ENCODE assay signal across 1 cellular context in genomic region chr1:2104621-2105427, GRCh38.
TF ChIP-seq lines count a peak whose summit lies in the region.

No MANE protein-coding gene starts in this region.

TF ChIP-seq in HepG2, 621 proteins besides CTCF, POLR2A, EP300 and RAD21 (continued from another document and continues in another):
- no peak for TF ChIP-seq HNF1A (IDR thresholded peaks at IDR 0.05; ENCODE audit: low read depth)
- TF ChIP-seq HNF1A (CRISPR knock-in tag; IDR thresholded peaks at IDR 0.05; ENCODE audit: borderline replicate concordance): no peak
- peak; percentile 44 to 56; a peak in 1 of 4 replicates for TF ChIP-seq NR2F1 (CRISPR knock-in tag; IDR thresholded peaks at IDR 0.05)
- no peak for TF ChIP-seq ZFAT (CRISPR knock-in tag; conservative IDR thresholded peaks at IDR 0.05)
- no peak for TF ChIP-seq SRSF4 (IDR thresholded peaks at IDR 0.05; ENCODE audit: low read depth, low read length, poor library complexity, severe bottlenecking)
- TF ChIP-seq ZNF737 (CRISPR knock-in tag; IDR thresholded peaks at IDR 0.05; ENCODE audit: borderline replicate concordance): no peak
- no peak for TF ChIP-seq ZNF142 (CRISPR knock-in tag; IDR thresholded peaks at IDR 0.05)
- TF ChIP-seq RERE (CRISPR knock-in tag; IDR thresholded peaks at IDR 0.05; ENCODE audit: low read depth): no peak
- no peak for TF ChIP-seq THAP8 (CRISPR knock-in tag; IDR thresholded peaks at IDR 0.05; ENCODE audit: borderline replicate concordance)
- TF ChIP-seq IRF2 (CRISPR knock-in tag; IDR thresholded peaks at IDR 0.05): no peak
- peak; percentile 65 for TF ChIP-seq SKI (IDR thresholded peaks at IDR 0.05; ENCODE audit: partially characterized antibody)
- no peak for TF ChIP-seq ZNF616 (CRISPR knock-in tag; IDR thresholded peaks at IDR 0.05; ENCODE audit: low read depth)
- TF ChIP-seq TRIM22 (IDR thresholded peaks at IDR 0.05): no peak
- TF ChIP-seq MXD1 (CRISPR knock-in tag; IDR thresholded peaks at IDR 0.05): 0 out of 2 replicates have a peak, but pooled peaks have one; percentile 36
- no peak; the same call in 1 of the 2 replicates for TF ChIP-seq KDM5B (CRISPR knock-in tag; IDR thresholded peaks at IDR 0.05; ENCODE audit: borderline replicate concordance)
- TF ChIP-seq PTBP1 (IDR thresholded peaks at IDR 0.05; ENCODE audit: low read depth, low read length, poor library complexity, severe bottlenecking): no peak
- TF ChIP-seq ZNF225 (CRISPR knock-in tag; IDR thresholded peaks at IDR 0.05): no peak
- TF ChIP-seq IKZF5 (CRISPR knock-in tag; IDR thresholded peaks at IDR 0.05): 0 out of 2 replicates have a peak, but pooled peaks have one; percentile 53
- TF ChIP-seq HMG20A (CRISPR knock-in tag; IDR thresholded peaks at IDR 0.05; ENCODE audit: borderline replicate concordance): peak; percentile 69
- 0 out of 2 replicates have a peak, but pooled peaks have one; percentile 31 for TF ChIP-seq ZBTB10 (CRISPR knock-in tag; IDR thresholded peaks at IDR 0.05; ENCODE audit: borderline replicate concordance)
- TF ChIP-seq FIP1L1 (IDR thresholded peaks at IDR 0.05; ENCODE audit: borderline replicate concordance, insufficient read depth, low read depth, low read length): no peak
- TF ChIP-seq AHR (CRISPR knock-in tag; IDR thresholded peaks at IDR 0.05): 0 out of 2 replicates have a peak, but pooled peaks have one; percentile 53
- no peak for TF ChIP-seq ZXDC (CRISPR knock-in tag; IDR thresholded peaks at IDR 0.05)
- TF ChIP-seq ZNF775 (CRISPR knock-in tag; IDR thresholded peaks at IDR 0.05; ENCODE audit: borderline replicate concordance): no peak
- TF ChIP-seq TBL1XR1 (IDR thresholded peaks at IDR 0.05; ENCODE audit: borderline replicate concordance, low read length, partially characterized antibody): no peak
- TF ChIP-seq RARG (CRISPR knock-in tag; IDR thresholded peaks at IDR 0.05; ENCODE audit: low read depth): no peak
